9 cellular contexts compared by ENCODE assay signal in genomic region chr4:140243345-140243753, GRCh38.
DNase-seq lines count a peak whose midpoint lies in the region; ATAC-seq and TF ChIP-seq lines count a peak whose summit lies in the region.
"Had no signal": no experiment of that assay in that cellular context is flagged by ENCODE, and none has a peak within 500 bp of the region (broad histone marks: within the 10 kb centered on the region; RNA-seq: fewer than 3 reads in every experiment).

No MANE protein-coding gene starts in this region.

- no peaks in the 10 kb centered on the region for H3K27me3 ChIP-seq in prostate gland (replicated peaks; ENCODE audit: insufficient read depth)
- no peaks in the 10 kb centered on the region for H3K27me3 ChIP-seq in effector memory CD4-positive, alpha-beta T cell (replicated peaks; ENCODE audit: control insufficient read depth, insufficient read depth, low read length, poor library complexity, severe bottlenecking)

- peak overlapping the region; percentile 60 to 61 for H3K27ac ChIP-seq in prostate gland
- H3K27ac ChIP-seq in effector memory CD4-positive, alpha-beta T cell (ENCODE audit: insufficient read depth, low read length, poor library complexity, severe bottlenecking) = no peak overlapping the region
- H3K27ac ChIP-seq: epithelial cell of prostate had no signal

- no peaks in the 10 kb centered on the region for H3K36me3 Mint-ChIP-seq in activated T-helper 1 cell treated with anti-CD3 and anti-CD28 coated beads, Interleukin-12 subunit alpha, Interleukin-12 subunit beta, Interleukin-2, Interleukin-4 antibody, amounts not matched to agents 30 ng/mL and 10 ng/mL and 1 ng/mL, durations not matched to agents 14 hours and 24 hours and 36 hours (ENCODE audit: low read depth)

- peak; percentile 33 for TF ChIP-seq POLR2A in prostate gland (IDR thresholded peaks at IDR 0.05)

- H3K9me3 Mint-ChIP-seq in activated T-helper 1 cell treated with anti-CD3 and anti-CD28 coated beads, Interleukin-12 subunit alpha, Interleukin-12 subunit beta, Interleukin-2, Interleukin-4 antibody, amounts not matched to agents 30 ng/mL and 10 ng/mL and 1 ng/mL, durations not matched to agents 14 hours and 24 hours and 36 hours = no peaks in the 10 kb centered on the region

- DNase-seq in COR-L47 (lab: John Stamatoyannopoulos, UW) (peak; percentile 83), NCI-H187 treated with DMSO at 0.1 percent for 48 hours (lab: John Stamatoyannopoulos, UW) (peak; percentile 63), prostate gland (ENCODE audit: low spot score) (peak; percentile 75), DMS114 treated with DMSO at 0.1 percent for 48 hours (lab: John Stamatoyannopoulos, UW; ENCODE audit: unreplicated experiment) (no peak)
- DNase-seq in activated T-helper 1 cell treated with anti-CD3 and anti-CD28 coated beads, Interleukin-12 subunit alpha, Interleukin-12 subunit beta, Interleukin-2, Interleukin-4 antibody, amounts not matched to agents 30 ng/mL and 10 ng/mL and 1 ng/mL, durations not matched to agents 14 hours and 24 hours and 36 hours (ENCODE audit: low spot score) = no peak
- no peak for DNase-seq in effector memory CD4-positive, alpha-beta T cell

- no peaks in the 10 kb centered on the region for H3K36me3 ChIP-seq in prostate gland
- no peaks in the 10 kb centered on the region for H3K36me3 ChIP-seq in effector memory CD4-positive, alpha-beta T cell (ENCODE audit: control insufficient read depth, insufficient read depth, low read length)

- H3K9me3 ChIP-seq in prostate gland = no peaks in the 10 kb centered on the region
- H3K9me3 ChIP-seq in effector memory CD4-positive, alpha-beta T cell (ENCODE audit: control insufficient read depth, low read length) = no peaks in the 10 kb centered on the region

- peak overlapping the region; percentile 50 for H3K4me3 Mint-ChIP-seq in activated T-helper 1 cell treated with anti-CD3 and anti-CD28 coated beads, Interleukin-12 subunit alpha, Interleukin-12 subunit beta, Interleukin-2, Interleukin-4 antibody, amounts not matched to agents 30 ng/mL and 10 ng/mL and 1 ng/mL, durations not matched to agents 14 hours and 24 hours and 36 hours

- WGBS in prostate gland = 6% methylated on average over 6 of the region's 6 CpGs

- peaks cover 12% of the 10 kb centered on the region for H3K4me1 ChIP-seq in prostate gland (replicated peaks)
- peaks cover 12% of the 10 kb centered on the region for H3K4me1 ChIP-seq in effector memory CD4-positive, alpha-beta T cell (ENCODE audit: control insufficient read depth, insufficient read depth, low read length, poor library complexity, severe bottlenecking)

- H3K4me1 Mint-ChIP-seq in activated T-helper 1 cell treated with anti-CD3 and anti-CD28 coated beads, Interleukin-12 subunit alpha, Interleukin-12 subunit beta, Interleukin-2, Interleukin-4 antibody, amounts not matched to agents 30 ng/mL and 10 ng/mL and 1 ng/mL, durations not matched to agents 14 hours and 24 hours and 36 hours (ENCODE audit: low read depth) = peaks cover 28% of the 10 kb centered on the region

- peak; percentile 80 for ATAC-seq in GM18868 (IDR thresholded peaks at IDR 0.05; ENCODE audit: unreplicated experiment)
- ATAC-seq in HG02973 (IDR thresholded peaks at IDR 0.05; ENCODE audit: unreplicated experiment) = peak; percentile 71

- no peak for TF ChIP-seq CTCF in prostate gland (IDR thresholded peaks at IDR 0.05)

- intact Hi-C loops in activated T-helper 1 cell treated with anti-CD3 and anti-CD28 coated beads, Interleukin-12 subunit alpha, Interleukin-12 subunit beta, Interleukin-2, Interleukin-4 antibody, amounts not matched to agents 30 ng/mL and 10 ng/mL and 1 ng/mL, durations not matched to agents 14 hours and 24 hours and 36 hours (cut with micrococcal nuclease) = loop anchor here (1.0 kb wide), 1 partner anchor 9 kb away; no protein-coding TSS in a partner anchor
- intact Hi-C loops in prostate gland (cut with DNase I) = no loop called here

- peaks cover 20% of the 10 kb centered on the region for H3K27me3 Mint-ChIP-seq in activated T-helper 1 cell treated with anti-CD3 and anti-CD28 coated beads, Interleukin-12 subunit alpha, Interleukin-12 subunit beta, Interleukin-2, Interleukin-4 antibody, amounts not matched to agents 30 ng/mL and 10 ng/mL and 1 ng/mL, durations not matched to agents 14 hours and 24 hours and 36 hours (ENCODE audit: insufficient read depth)

- H3K4me3 ChIP-seq in prostate gland = peak overlapping the region in 1 of 2 donors; percentile 1
- H3K4me3 ChIP-seq in effector memory CD4-positive, alpha-beta T cell (ENCODE audit: insufficient read depth, low read depth, low read length, poor library complexity, severe bottlenecking) = no peak overlapping the region

- peak overlapping the region; percentile 16 for H3K27ac Mint-ChIP-seq in activated T-helper 1 cell treated with anti-CD3 and anti-CD28 coated beads, Interleukin-12 subunit alpha, Interleukin-12 subunit beta, Interleukin-2, Interleukin-4 antibody, amounts not matched to agents 30 ng/mL and 10 ng/mL and 1 ng/mL, durations not matched to agents 14 hours and 24 hours and 36 hours

Comparison
In these comparisons a context has a peak if more than half of its experiments do, and no peak if none do; other contexts are left out.
1. DNase-seq: peak in COR-L47 (single experiment), NCI-H187 treated with DMSO at 0.1 percent for 48 hours (single experiment) and prostate gland (single experiment); none in activated T-helper 1 cell treated with anti-CD3 and anti-CD28 coated beads, Interleukin-12 subunit alpha, Interleukin-12 subunit beta, Interleukin-2, Interleukin-4 antibody, amounts not matched to agents 30 ng/mL and 10 ng/mL and 1 ng/mL, durations not matched to agents 14 hours and 24 hours and 36 hours (single experiment), DMS114 treated with DMSO at 0.1 percent for 48 hours (single experiment) and effector memory CD4-positive, alpha-beta T cell (0 of 3).